Comparison of ENCODE assay signal across 1 cellular context in genomic region chr3:57169872-57170623, GRCh38.
TF ChIP-seq lines count a peak whose summit lies in the region.

No MANE protein-coding gene starts in this region.

TF ChIP-seq in HepG2, 621 proteins besides CTCF, POLR2A, EP300 and RAD21 (continues in another document):
- no peak for TF ChIP-seq ZNF788 (CRISPR knock-in tag; IDR thresholded peaks at IDR 0.05; ENCODE audit: borderline replicate concordance)
- TF ChIP-seq MXI1 (IDR thresholded peaks at IDR 0.05; ENCODE audit: borderline replicate concordance, low read depth, low read length), result peak; percentile 14; the same call in 1 of the 3 replicates
- no peak for TF ChIP-seq ZNF160 (CRISPR knock-in tag; IDR thresholded peaks at IDR 0.05)
- peak; percentile 83 for TF ChIP-seq ZNF629 (CRISPR knock-in tag; conservative IDR thresholded peaks at IDR 0.05)
- peak; percentile 70; the same call in 1 of the 2 replicates for TF ChIP-seq KDM2A (CRISPR knock-in tag; IDR thresholded peaks at IDR 0.05; ENCODE audit: borderline replicate concordance, low read depth)
- TF ChIP-seq PLRG1 (conservative IDR thresholded peaks at IDR 0.05), result no peak
- TF ChIP-seq STAG1 (CRISPR knock-in tag; IDR thresholded peaks at IDR 0.05), result peak; percentile 91
- no peak for TF ChIP-seq ZNF614 (CRISPR knock-in tag; IDR thresholded peaks at IDR 0.05; ENCODE audit: borderline replicate concordance)
- 0 out of 2 replicates have a peak, but pooled peaks have one; percentile 68 for TF ChIP-seq ZNF615 (CRISPR knock-in tag; IDR thresholded peaks at IDR 0.05; ENCODE audit: borderline replicate concordance)
- TF ChIP-seq AHDC1 (CRISPR knock-in tag; IDR thresholded peaks at IDR 0.05; ENCODE audit: borderline replicate concordance), result no peak
- peak; percentile 41; the same call in 1 of the 2 replicates for TF ChIP-seq HOXA3 (CRISPR knock-in tag; IDR thresholded peaks at IDR 0.05)
- 0 out of 2 replicates have a peak, but pooled peaks have one; percentile 35 for TF ChIP-seq ZFX (CRISPR knock-in tag; IDR thresholded peaks at IDR 0.05; ENCODE audit: low read depth)
- no peak for TF ChIP-seq ZNF329 (CRISPR knock-in tag; IDR thresholded peaks at IDR 0.05; ENCODE audit: low read depth)
- TF ChIP-seq ATF2 (CRISPR knock-in tag; IDR thresholded peaks at IDR 0.05), result no peak
- peak; percentile 57 for TF ChIP-seq GATAD2A (CRISPR knock-in tag; IDR thresholded peaks at IDR 0.05)
- no peak for TF ChIP-seq NFAT5 (CRISPR knock-in tag; IDR thresholded peaks at IDR 0.05)
- peak; percentile 72 for TF ChIP-seq KAT8 (CRISPR knock-in tag; IDR thresholded peaks at IDR 0.05)
- TF ChIP-seq ASH2L (IDR thresholded peaks at IDR 0.05; ENCODE audit: insufficient read length, low read depth, low read length), result peak; percentile 27
- no peak for TF ChIP-seq HOXA5 (CRISPR knock-in tag; IDR thresholded peaks at IDR 0.05)
- TF ChIP-seq JUN (CRISPR knock-in tag; IDR thresholded peaks at IDR 0.05), result no peak
- peak; percentile 44 for TF ChIP-seq RBM39 (IDR thresholded peaks at IDR 0.05; ENCODE audit: low read depth, low read length, poor library complexity, severe bottlenecking)
- no peak for TF ChIP-seq HCFC1 (IDR thresholded peaks at IDR 0.05; ENCODE audit: low read depth, low read length)
- peak; percentile 43; the same call in 1 of the 2 replicates for TF ChIP-seq ZNF737 (CRISPR knock-in tag; IDR thresholded peaks at IDR 0.05; ENCODE audit: borderline replicate concordance)
- TF ChIP-seq BORCS8-MEF2B (CRISPR knock-in tag; IDR thresholded peaks at IDR 0.05), result peak; percentile 39; the same call in 1 of the 2 replicates
- TF ChIP-seq ZNF569 (CRISPR knock-in tag; IDR thresholded peaks at IDR 0.05; ENCODE audit: borderline replicate concordance), result no peak
- TF ChIP-seq, protein P1, sequence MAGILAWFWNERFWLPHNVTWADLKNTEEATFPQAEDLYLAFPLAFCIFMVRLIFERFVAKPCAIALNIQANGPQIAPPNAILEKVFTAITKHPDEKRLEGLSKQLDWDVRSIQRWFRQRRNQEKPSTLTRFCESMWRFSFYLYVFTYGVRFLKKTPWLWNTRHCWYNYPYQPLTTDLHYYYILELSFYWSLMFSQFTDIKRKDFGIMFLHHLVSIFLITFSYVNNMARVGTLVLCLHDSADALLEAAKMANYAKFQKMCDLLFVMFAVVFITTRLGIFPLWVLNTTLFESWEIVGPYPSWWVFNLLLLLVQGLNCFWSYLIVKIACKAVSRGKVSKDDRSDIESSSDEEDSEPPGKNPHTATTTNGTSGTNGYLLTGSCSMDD (CRISPR knock-in tag; IDR thresholded peaks at IDR 0.05), result no peak
- TF ChIP-seq JARID2 (CRISPR knock-in tag; IDR thresholded peaks at IDR 0.05; ENCODE audit: insufficient replicate concordance), result no peak
- TF ChIP-seq RORA (CRISPR knock-in tag; IDR thresholded peaks at IDR 0.05), result 0 out of 2 replicates have a peak, but pooled peaks have one; percentile 42
- no peak for TF ChIP-seq PPARG (CRISPR knock-in tag; conservative IDR thresholded peaks at IDR 0.05)
- no peak for TF ChIP-seq THAP7 (CRISPR knock-in tag; IDR thresholded peaks at IDR 0.05)
- TF ChIP-seq SP140L (CRISPR knock-in tag; IDR thresholded peaks at IDR 0.05; ENCODE audit: borderline replicate concordance), result 0 out of 2 replicates have a peak, but pooled peaks have one; percentile 39
- no peak for TF ChIP-seq ZNF691 (CRISPR knock-in tag; IDR thresholded peaks at IDR 0.05; ENCODE audit: borderline replicate concordance, low read depth)
- TF ChIP-seq ZNF326 (CRISPR knock-in tag; IDR thresholded peaks at IDR 0.05; ENCODE audit: borderline replicate concordance), result no peak
- no peak for TF ChIP-seq ZNF589 (CRISPR knock-in tag; conservative IDR thresholded peaks at IDR 0.05)
- 0 out of 2 replicates have a peak, but pooled peaks have one; percentile 34 for TF ChIP-seq ZFY (CRISPR knock-in tag; IDR thresholded peaks at IDR 0.05)
- TF ChIP-seq PHF21A (CRISPR knock-in tag; IDR thresholded peaks at IDR 0.05), result peak; percentile 70; the same call in 1 of the 2 replicates
- TF ChIP-seq ETV5 (CRISPR knock-in tag; IDR thresholded peaks at IDR 0.05; ENCODE audit: borderline replicate concordance), result peak; percentile 77
- no peak for TF ChIP-seq ZNF510 (CRISPR knock-in tag; IDR thresholded peaks at IDR 0.05; ENCODE audit: low read depth)
- TF ChIP-seq, protein P2, sequence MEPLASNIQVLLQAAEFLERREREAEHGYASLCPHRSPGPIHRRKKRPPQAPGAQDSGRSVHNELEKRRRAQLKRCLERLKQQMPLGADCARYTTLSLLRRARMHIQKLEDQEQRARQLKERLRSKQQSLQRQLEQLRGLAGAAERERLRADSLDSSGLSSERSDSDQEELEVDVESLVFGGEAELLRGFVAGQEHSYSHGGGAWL (CRISPR knock-in tag; IDR thresholded peaks at IDR 0.05), result no peak
- peak; percentile 52; the same call in 1 of the 2 replicates for TF ChIP-seq ERF (CRISPR knock-in tag; IDR thresholded peaks at IDR 0.05)
- TF ChIP-seq ZNF451 (CRISPR knock-in tag; IDR thresholded peaks at IDR 0.05), result no peak; the same call in 1 of the 2 replicates
- peak; percentile 16; the same call in 1 of the 2 replicates for TF ChIP-seq SMC3 (IDR thresholded peaks at IDR 0.05; ENCODE audit: low read length)
- TF ChIP-seq, protein P3, sequence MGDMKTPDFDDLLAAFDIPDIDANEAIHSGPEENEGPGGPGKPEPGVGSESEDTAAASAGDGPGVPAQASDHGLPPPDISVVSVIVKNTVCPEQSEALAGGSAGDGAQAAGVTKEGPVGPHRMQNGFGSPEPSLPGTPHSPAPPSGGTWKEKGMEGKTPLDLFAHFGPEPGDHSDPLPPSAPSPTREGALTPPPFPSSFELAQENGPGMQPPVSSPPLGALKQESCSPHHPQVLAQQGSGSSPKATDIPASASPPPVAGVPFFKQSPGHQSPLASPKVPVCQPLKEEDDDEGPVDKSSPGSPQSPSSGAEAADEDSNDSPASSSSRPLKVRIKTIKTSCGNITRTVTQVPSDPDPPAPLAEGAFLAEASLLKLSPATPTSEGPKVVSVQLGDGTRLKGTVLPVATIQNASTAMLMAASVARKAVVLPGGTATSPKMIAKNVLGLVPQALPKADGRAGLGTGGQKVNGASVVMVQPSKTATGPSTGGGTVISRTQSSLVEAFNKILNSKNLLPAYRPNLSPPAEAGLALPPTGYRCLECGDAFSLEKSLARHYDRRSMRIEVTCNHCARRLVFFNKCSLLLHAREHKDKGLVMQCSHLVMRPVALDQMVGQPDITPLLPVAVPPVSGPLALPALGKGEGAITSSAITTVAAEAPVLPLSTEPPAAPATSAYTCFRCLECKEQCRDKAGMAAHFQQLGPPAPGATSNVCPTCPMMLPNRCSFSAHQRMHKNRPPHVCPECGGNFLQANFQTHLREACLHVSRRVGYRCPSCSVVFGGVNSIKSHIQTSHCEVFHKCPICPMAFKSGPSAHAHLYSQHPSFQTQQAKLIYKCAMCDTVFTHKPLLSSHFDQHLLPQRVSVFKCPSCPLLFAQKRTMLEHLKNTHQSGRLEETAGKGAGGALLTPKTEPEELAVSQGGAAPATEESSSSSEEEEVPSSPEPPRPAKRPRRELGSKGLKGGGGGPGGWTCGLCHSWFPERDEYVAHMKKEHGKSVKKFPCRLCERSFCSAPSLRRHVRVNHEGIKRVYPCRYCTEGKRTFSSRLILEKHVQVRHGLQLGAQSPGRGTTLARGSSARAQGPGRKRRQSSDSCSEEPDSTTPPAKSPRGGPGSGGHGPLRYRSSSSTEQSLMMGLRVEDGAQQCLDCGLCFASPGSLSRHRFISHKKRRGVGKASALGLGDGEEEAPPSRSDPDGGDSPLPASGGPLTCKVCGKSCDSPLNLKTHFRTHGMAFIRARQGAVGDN (CRISPR knock-in tag; IDR thresholded peaks at IDR 0.05), result peak; percentile 69
